In the genomic region with DNA sequence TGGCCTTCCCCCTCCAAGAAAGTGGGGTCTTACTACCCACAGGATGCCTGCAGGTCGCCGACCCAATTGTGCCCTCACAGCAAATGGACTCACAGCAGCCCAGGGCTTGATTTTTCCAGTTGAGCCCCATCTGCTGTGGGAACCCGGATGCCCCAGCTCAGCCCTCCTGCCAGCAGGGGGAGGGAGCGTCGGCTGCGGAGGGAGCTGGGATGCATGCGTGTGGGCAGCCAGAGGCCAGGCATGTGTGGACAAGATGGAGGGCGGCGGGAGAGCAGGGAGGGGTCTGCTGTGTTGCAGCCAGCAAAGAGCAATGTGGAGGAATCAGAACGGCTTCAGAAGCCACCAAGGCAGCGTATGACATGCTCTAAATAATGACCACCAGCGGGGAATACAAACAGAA, we compare ENCODE assay signal across 11 cellular contexts. TPM values are rescaled to one million over a fixed set of nuclear protein-coding genes. Genes with fewer than 3 reads are reported as not detected.
A peak's percentile ranks its signal among the peaks of the same experiment; 100 is the strongest.
DNase-seq lines count a peak whose midpoint lies in the region; ATAC-seq and TF ChIP-seq lines count a peak whose summit lies in the region.
"Had no signal": no experiment of that assay in that cellular context is flagged by ENCODE, and none has a peak within 500 bp of the region (broad histone marks: within the 10 kb centered on the region; RNA-seq: fewer than 3 reads in every experiment).

No MANE protein-coding gene starts in this region.

- no peaks in the 10 kb centered on the region for H3F3A ChIP-seq in SK-N-SH (replicated peaks; ENCODE audit: insufficient read depth)

- ATAC-seq in foreskin keratinocyte, result peak; percentile 44
- no peak for ATAC-seq in GM18498 (IDR thresholded peaks at IDR 0.05; ENCODE audit: unreplicated experiment)
- ATAC-seq in HG03565 (IDR thresholded peaks at IDR 0.05; ENCODE audit: unreplicated experiment), result no peak

- H3K4me3 ChIP-seq in SK-N-SH (ENCODE audit: low read depth in 2 of 2, low read length in 1 of 2) (no peak overlapping the region; a peak in 1 of 4 replicates), vagina (no peak overlapping the region)

- H3K79me2 ChIP-seq in SK-N-SH (ENCODE audit: insufficient read depth), result no peaks in the 10 kb centered on the region

- no peak overlapping the region for H2AFZ ChIP-seq in SK-N-SH (ENCODE audit: low read depth)

- H3K27ac ChIP-seq in 22Rv1 (no peak overlapping the region), SK-N-SH (ENCODE audit: low read depth in 2 of 2, low read length in 1 of 2) (no peak overlapping the region), foreskin keratinocyte (no peak overlapping the region), vagina (no peak overlapping the region)

- H3K36me3 ChIP-seq in SK-N-SH (replicated peaks in 1 of 2; ENCODE audit: control insufficient read depth in 1 of 2, insufficient read depth in 2 of 2, low read length in 1 of 2), result no peaks in the 10 kb centered on the region
- H3K36me3 ChIP-seq in vagina, result no peaks in the 10 kb centered on the region

- TF ChIP-seq RAD21 in SK-N-SH (IDR thresholded peaks at IDR 0.05; ENCODE audit: low read length), result peak; percentile 44

- H3K9me2 ChIP-seq in SK-N-SH, result no peaks in the 10 kb centered on the region

- TF ChIP-seq POLR2A in vagina (IDR thresholded peaks at IDR 0.05), result no peak

- intact Hi-C loops in vagina (cut with DNase I), result no loop called here

- H3K27me3 ChIP-seq in SK-N-SH (ENCODE audit: insufficient read depth), result no peaks in the 10 kb centered on the region; the same call in 1 of the 2 replicates
- H3K27me3 ChIP-seq in foreskin keratinocyte, result no peaks in the 10 kb centered on the region
- H3K27me3 ChIP-seq in vagina, result no peaks in the 10 kb centered on the region

- CTCF ChIA-PET in SK-N-SH (lab: Yijun Ruan, JAX), result interaction anchor here (0.6 to 2.3 kb wide), 8 partner anchors 18 to 334 kb away, joined by 3 to 12 read pairs (median 3); no protein-coding TSS in a partner anchor

- H3K4me2 ChIP-seq in SK-N-SH, result no peak overlapping the region

- no peaks in the 10 kb centered on the region for H4K20me1 ChIP-seq in SK-N-SH (ENCODE audit: insufficient read depth)

- POLR2A ChIA-PET in SK-N-SH (lab: Yijun Ruan, JAX), result no interaction called here

- H3K9me3 ChIP-seq in SK-N-SH (no peaks in the 10 kb centered on the region), vagina (no peaks in the 10 kb centered on the region)

- TF ChIP-seq CTCF in 22Rv1 (IDR thresholded peaks at IDR 0.05) (peak; percentile 22; the same call in 1 of the 2 replicates), SK-N-SH (IDR thresholded peaks at IDR 0.05) (peak; percentile 21), foreskin keratinocyte (conservative IDR thresholded peaks at IDR 0.05) (peak; percentile 70), vagina (IDR thresholded peaks at IDR 0.05) (no peak)

- 66% methylated on average over 10 of the region's 12 CpGs for WGBS in SK-N-SH (ENCODE audit: low lambda C conversion rate)

- H3K4me1 ChIP-seq in SK-N-SH (ENCODE audit: control insufficient read depth in 1 of 2, insufficient read depth in 2 of 2, low read depth in 1 of 2, low read length in 1 of 2) (no peaks in the 10 kb centered on the region), foreskin keratinocyte (no peaks in the 10 kb centered on the region), vagina (no peaks in the 10 kb centered on the region)

- DNase-seq in EH (ENCODE audit: low read depth), result peak; percentile 37
- peak; percentile 76 for DNase-seq in SK-N-SH
- DNase-seq in foreskin keratinocyte, result peak in 1 of 2 donors; percentile 26
- no peak for DNase-seq in anterior cingulate cortex (lab: John Stamatoyannopoulos, UW)
- DNase-seq in vagina (ENCODE audit: extremely low spot score in 2 of 2), result no peak
- DNase-seq: DMS79 treated with DMSO at 0.1 percent for 48 hours, hippocampal formation, Right ventricle myocardium superior had no signal

- H3K9ac ChIP-seq in SK-N-SH, result no peak overlapping the region

- no peak for TF ChIP-seq EP300 in SK-N-SH (IDR thresholded peaks at IDR 0.05; ENCODE audit: borderline replicate concordance in 1 of 2, low read depth in 1 of 2, low read length in 1 of 2)

TF ChIP-seq in SK-N-SH, 30 proteins besides CTCF, POLR2A, EP300 and RAD21:
- TF ChIP-seq MEF2A (IDR thresholded peaks at IDR 0.05; ENCODE audit: borderline replicate concordance, low read depth) (no peak), SMC3 (IDR thresholded peaks at IDR 0.05; ENCODE audit: low read depth, low read length) (peak; percentile 18; the same call in 1 of the 2 replicates), RCOR1 (IDR thresholded peaks at IDR 0.05; ENCODE audit: low read length) (no peak), CHD2 (IDR thresholded peaks at IDR 0.05; ENCODE audit: low read length, partially characterized antibody) (no peak)

RNA-seq across cellular contexts. Expression of gene EIF3D, which starts 41.0 kb away (rescaled TPM):
- 423 and 498 TPM in 2 replicates for polyA plus RNA-seq in SK-N-SH (2012; rRNA removed)
- polyA plus RNA-seq in SK-N-SH (2012; cell fraction: cytosol; rRNA removed), result 300 and 379 TPM in 2 replicates
- polyA plus RNA-seq in SK-N-SH (2012; cell fraction: nucleus; rRNA removed), result 400 and 411 TPM in 2 replicates
- 264 and 268 TPM in 2 replicates for total RNA-seq in foreskin keratinocyte
- polyA plus RNA-seq in foreskin keratinocyte, result 258 and 261 TPM in 2 replicates
- 266 TPM for total RNA-seq in vagina

Comparison
In these comparisons a context has a peak if more than half of its experiments do, and no peak if none do; other contexts are left out.
1. CTCF ChIP-seq: peak in 22Rv1 (single experiment), SK-N-SH (single experiment) and foreskin keratinocyte (single experiment); none in vagina (0 of 3).
2. DNase-seq: peak in EH (single experiment) and SK-N-SH (single experiment); none in anterior cingulate cortex (0 of 58) and vagina (0 of 2).